1 cellular context compared by ENCODE assay signal in the genomic region with DNA sequence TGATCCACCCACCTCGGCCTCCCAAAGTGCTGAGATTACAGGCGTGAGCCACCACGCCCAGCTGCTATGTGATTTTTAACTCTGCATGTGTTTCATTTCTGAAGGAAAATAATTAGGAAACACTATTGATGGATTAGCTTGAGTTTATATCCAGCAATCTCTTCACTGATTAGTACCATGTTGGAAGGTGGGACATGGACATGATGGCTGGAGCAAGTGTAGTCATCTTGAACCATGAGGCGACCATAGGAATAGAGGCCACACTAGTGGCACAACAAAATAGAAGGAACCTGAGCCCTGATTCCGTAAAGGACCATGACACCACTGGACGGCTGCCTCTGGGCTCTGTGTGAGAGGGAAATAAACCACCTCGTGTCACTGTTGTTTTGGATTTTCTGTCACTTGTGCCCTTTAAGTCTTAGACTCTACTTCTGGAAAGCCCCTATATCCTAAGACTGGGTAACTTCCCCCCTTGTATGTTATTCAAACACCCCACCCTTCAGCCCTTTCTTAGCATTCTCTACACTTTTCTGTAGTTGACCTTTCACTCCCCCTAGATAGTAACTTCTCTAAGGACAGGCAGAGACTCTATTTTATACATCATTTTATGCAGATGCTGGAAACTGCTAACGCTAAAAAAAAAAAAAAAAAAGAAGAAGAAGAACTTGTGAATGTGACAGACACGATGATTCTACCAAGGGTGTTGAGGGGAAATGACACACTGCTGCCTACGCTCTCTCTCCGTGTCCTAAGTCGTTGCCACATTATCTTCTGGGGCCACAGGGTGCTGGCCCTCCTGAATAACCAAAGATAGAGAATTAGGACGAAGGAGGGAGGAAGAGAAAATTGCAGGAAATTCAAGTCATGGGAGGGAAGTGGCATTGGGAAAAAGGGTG.
TF ChIP-seq lines count a peak whose summit lies in the region.

No MANE protein-coding gene starts in this region.

TF ChIP-seq in K562, 482 proteins besides CTCF, POLR2A, EP300 and RAD21 (continued from another document and continues in another):
- TF ChIP-seq, protein P1, sequence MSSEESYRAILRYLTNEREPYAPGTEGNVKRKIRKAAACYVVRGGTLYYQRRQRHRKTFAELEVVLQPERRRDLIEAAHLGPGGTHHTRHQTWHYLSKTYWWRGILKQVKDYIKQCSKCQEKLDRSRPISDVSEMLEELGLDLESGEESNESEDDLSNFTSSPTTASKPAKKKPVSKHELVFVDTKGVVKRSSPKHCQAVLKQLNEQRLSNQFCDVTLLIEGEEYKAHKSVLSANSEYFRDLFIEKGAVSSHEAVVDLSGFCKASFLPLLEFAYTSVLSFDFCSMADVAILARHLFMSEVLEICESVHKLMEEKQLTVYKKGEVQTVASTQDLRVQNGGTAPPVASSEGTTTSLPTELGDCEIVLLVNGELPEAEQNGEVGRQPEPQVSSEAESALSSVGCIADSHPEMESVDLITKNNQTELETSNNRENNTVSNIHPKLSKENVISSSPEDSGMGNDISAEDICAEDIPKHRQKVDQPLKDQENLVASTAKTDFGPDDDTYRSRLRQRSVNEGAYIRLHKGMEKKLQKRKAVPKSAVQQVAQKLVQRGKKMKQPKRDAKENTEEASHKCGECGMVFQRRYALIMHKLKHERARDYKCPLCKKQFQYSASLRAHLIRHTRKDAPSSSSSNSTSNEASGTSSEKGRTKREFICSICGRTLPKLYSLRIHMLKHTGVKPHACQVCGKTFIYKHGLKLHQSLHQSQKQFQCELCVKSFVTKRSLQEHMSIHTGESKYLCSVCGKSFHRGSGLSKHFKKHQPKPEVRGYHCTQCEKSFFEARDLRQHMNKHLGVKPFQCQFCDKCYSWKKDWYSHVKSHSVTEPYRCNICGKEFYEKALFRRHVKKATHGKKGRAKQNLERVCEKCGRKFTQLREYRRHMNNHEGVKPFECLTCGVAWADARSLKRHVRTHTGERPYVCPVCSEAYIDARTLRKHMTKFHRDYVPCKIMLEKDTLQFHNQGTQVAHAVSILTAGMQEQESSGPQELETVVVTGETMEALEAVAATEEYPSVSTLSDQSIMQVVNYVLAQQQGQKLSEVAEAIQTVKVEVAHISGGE (CRISPR knock-in tag; IDR thresholded peaks at IDR 0.05) = no peak; a peak in 1 of 6 replicates
- TF ChIP-seq HDAC2 (IDR thresholded peaks at IDR 0.05) (0 out of 2 replicates have a peak, but pooled peaks have one; percentile 34), POLR2B (IDR thresholded peaks at IDR 0.05; ENCODE audit: low read depth, partially characterized antibody) (no peak), ZBTB40 (IDR thresholded peaks at IDR 0.05) (peak; percentile 64), ZBTB40 (CRISPR knock-in tag; IDR thresholded peaks at IDR 0.05) (no peak), TEAD1 (CRISPR knock-in tag; IDR thresholded peaks at IDR 0.05) (no peak), SMAD4 (CRISPR knock-in tag; conservative IDR thresholded peaks at IDR 0.05) (no peak), HNRNPLL (IDR thresholded peaks at IDR 0.05; ENCODE audit: low read depth, low read length, poor library complexity, severe bottlenecking) (no peak), TFAP4 (CRISPR knock-in tag; IDR thresholded peaks at IDR 0.05; ENCODE audit: borderline replicate concordance) (no peak), ZSCAN32 (CRISPR knock-in tag; IDR thresholded peaks at IDR 0.05) (no peak), TAF15 (IDR thresholded peaks at IDR 0.05; ENCODE audit: low read depth, low read length) (no peak), ZNF324 (CRISPR knock-in tag; IDR thresholded peaks at IDR 0.05) (no peak), NFIX (CRISPR knock-in tag; IDR thresholded peaks at IDR 0.05; ENCODE audit: low read depth) (no peak), VEZF1 (CRISPR knock-in tag; IDR thresholded peaks at IDR 0.05) (peak; percentile 48; the same call in 1 of the 2 replicates), ZKSCAN1 (IDR thresholded peaks at IDR 0.05; ENCODE audit: low read depth, low read length) (no peak), ZNF146 (CRISPR knock-in tag; IDR thresholded peaks at IDR 0.05; ENCODE audit: unreplicated experiment) (no peak), ZNF121 (CRISPR knock-in tag; conservative IDR thresholded peaks at IDR 0.05) (no peak), SAP30 (IDR thresholded peaks at IDR 0.05; ENCODE audit: borderline replicate concordance, insufficient read depth, low read depth, low read length, poor library complexity, severe bottlenecking) (no peak), GATA2 (CRISPR knock-in tag; IDR thresholded peaks at IDR 0.05) (peak; percentile 84), ZNF253 (CRISPR knock-in tag; conservative IDR thresholded peaks at IDR 0.05) (no peak), CAMTA2 (CRISPR knock-in tag; conservative IDR thresholded peaks at IDR 0.05) (no peak), MTA2 (IDR thresholded peaks at IDR 0.05; ENCODE audit: low read depth) (peak; percentile 84), CCAR2 (IDR thresholded peaks at IDR 0.05; ENCODE audit: low read depth, low read length) (no peak), MYNN (IDR thresholded peaks at IDR 0.05) (peak; percentile 65; the same call in 1 of the 2 replicates), MYNN (CRISPR knock-in tag; IDR thresholded peaks at IDR 0.05) (no peak), GTF2A2 (tag; IDR thresholded peaks at IDR 0.05) (no peak), MAZ (CRISPR knock-in tag; conservative IDR thresholded peaks at IDR 0.05 in 1 of 2, IDR thresholded peaks at IDR 0.05 in 1 of 2) (no peak), CREB3L1 (IDR thresholded peaks at IDR 0.05; ENCODE audit: borderline replicate concordance, low read depth) (no peak), U2AF1 (optimal IDR thresholded peaks at IDR 0.05; ENCODE audit: low read depth, low read length) (no peak)
- TF ChIP-seq, protein P2, sequence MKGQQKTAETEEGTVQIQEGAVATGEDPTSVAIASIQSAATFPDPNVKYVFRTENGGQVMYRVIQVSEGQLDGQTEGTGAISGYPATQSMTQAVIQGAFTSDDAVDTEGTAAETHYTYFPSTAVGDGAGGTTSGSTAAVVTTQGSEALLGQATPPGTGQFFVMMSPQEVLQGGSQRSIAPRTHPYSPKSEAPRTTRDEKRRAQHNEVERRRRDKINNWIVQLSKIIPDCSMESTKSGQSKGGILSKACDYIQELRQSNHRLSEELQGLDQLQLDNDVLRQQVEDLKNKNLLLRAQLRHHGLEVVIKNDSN (CRISPR knock-in tag; IDR thresholded peaks at IDR 0.05) = no peak
- TF ChIP-seq, protein P3, sequence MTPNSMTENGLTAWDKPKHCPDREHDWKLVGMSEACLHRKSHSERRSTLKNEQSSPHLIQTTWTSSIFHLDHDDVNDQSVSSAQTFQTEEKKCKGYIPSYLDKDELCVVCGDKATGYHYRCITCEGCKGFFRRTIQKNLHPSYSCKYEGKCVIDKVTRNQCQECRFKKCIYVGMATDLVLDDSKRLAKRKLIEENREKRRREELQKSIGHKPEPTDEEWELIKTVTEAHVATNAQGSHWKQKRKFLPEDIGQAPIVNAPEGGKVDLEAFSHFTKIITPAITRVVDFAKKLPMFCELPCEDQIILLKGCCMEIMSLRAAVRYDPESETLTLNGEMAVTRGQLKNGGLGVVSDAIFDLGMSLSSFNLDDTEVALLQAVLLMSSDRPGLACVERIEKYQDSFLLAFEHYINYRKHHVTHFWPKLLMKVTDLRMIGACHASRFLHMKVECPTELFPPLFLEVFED (CRISPR knock-in tag; conservative IDR thresholded peaks at IDR 0.05) = no peak
- TF ChIP-seq, protein P4, sequence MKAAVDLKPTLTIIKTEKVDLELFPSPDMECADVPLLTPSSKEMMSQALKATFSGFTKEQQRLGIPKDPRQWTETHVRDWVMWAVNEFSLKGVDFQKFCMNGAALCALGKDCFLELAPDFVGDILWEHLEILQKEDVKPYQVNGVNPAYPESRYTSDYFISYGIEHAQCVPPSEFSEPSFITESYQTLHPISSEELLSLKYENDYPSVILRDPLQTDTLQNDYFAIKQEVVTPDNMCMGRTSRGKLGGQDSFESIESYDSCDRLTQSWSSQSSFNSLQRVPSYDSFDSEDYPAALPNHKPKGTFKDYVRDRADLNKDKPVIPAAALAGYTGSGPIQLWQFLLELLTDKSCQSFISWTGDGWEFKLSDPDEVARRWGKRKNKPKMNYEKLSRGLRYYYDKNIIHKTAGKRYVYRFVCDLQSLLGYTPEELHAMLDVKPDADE (conservative IDR thresholded peaks at IDR 0.05; ENCODE audit: control insufficient read depth, low read depth, low read length) = no peak
- TF ChIP-seq, protein P5, sequence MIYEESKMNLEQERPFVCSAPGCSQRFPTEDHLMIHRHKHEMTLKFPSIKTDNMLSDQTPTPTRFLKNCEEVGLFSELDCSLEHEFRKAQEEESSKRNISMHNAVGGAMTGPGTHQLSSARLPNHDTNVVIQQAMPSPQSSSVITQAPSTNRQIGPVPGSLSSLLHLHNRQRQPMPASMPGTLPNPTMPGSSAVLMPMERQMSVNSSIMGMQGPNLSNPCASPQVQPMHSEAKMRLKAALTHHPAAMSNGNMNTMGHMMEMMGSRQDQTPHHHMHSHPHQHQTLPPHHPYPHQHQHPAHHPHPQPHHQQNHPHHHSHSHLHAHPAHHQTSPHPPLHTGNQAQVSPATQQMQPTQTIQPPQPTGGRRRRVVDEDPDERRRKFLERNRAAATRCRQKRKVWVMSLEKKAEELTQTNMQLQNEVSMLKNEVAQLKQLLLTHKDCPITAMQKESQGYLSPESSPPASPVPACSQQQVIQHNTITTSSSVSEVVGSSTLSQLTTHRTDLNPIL (CRISPR knock-in tag; IDR thresholded peaks at IDR 0.05) = no peak
